ENCODE assay signal across 26 cellular contexts in the genomic region with DNA sequence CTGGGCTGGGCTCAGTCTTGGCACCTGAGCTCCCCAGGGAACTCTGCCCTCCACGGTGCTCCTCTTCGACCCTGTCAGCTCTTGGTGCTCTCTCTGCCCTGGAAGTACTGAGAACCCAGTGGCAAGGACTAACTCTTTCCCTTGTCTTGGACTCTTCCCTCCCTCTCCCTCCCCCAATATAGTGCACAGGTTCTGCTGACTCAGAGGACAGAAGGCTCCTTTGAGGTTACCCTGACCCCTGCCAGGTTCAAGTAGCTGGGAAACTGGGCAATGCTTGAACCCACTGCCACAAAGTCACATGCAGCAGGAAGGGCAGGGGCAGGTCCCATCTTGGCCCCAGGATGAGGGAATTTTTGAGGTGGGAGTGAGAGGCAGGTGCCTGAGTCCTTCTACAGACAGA. TPM values are rescaled to one million over a fixed set of nuclear protein-coding genes. Genes with fewer than 3 reads are reported as not detected.
DNase-seq lines count a peak whose midpoint lies in the region; ATAC-seq, FAIRE-seq and TF ChIP-seq lines count a peak whose summit lies in the region.
"Had no signal": no experiment of that assay in that cellular context is flagged by ENCODE, and none has a peak within 500 bp of the region (broad histone marks: within the 10 kb centered on the region; RNA-seq: fewer than 3 reads in every experiment).

No MANE protein-coding gene starts in this region.

- H2BK5ac ChIP-seq in H1 (ENCODE audit: low read depth, low read length) = no peak overlapping the region

- intact Hi-C loops in activated T-helper 1 cell treated with anti-CD3 and anti-CD28 coated beads, Interleukin-12 subunit alpha, Interleukin-12 subunit beta, Interleukin-2, Interleukin-4 antibody, amounts not matched to agents 30 ng/mL and 10 ng/mL and 1 ng/mL, durations not matched to agents 14 hours and 24 hours and 36 hours (cut with micrococcal nuclease) = loop anchor here (1.0 to 5.0 kb wide), 3 partner anchors 13 to 137 kb away; a partner anchor contains a TSS

- no peak for TF ChIP-seq POLR2A in H1 (IDR thresholded peaks at IDR 0.05; ENCODE audit: control extremely low read depth in 1 of 2, low read depth in 2 of 2, low read length in 2 of 2)
- no peak for TF ChIP-seq POLR2A in Peyer's patch (IDR thresholded peaks at IDR 0.05)

- H4K8ac ChIP-seq in H1 (ENCODE audit: extremely low read depth, insufficient read depth, low read length) = no peak overlapping the region; the same call in 1 of the 2 replicates

- no peak for FAIRE-seq in H1 (lab: Jason Lieb, UNC)
- FAIRE-seq: frontal cortex, GM12878 had no signal

- peak overlapping the region; percentile 10; the same call in 1 of the 2 replicates for H3K18ac ChIP-seq in H1 (ENCODE audit: extremely low read depth, low read length)

- no peaks in the 10 kb centered on the region for H3K79me2 ChIP-seq in H1 (ENCODE audit: control insufficient read depth in 1 of 2, insufficient read depth in 2 of 2, low read length in 2 of 2)
- H3K79me2 ChIP-seq: hepatocyte had no signal

- no peak overlapping the region for H3K23ac ChIP-seq in H1 (ENCODE audit: insufficient read length)

- H2AK5ac ChIP-seq in H1 (ENCODE audit: low read depth, low read length) = no peak overlapping the region

- H3K27me3 Mint-ChIP-seq in activated T-helper 1 cell treated with anti-CD3 and anti-CD28 coated beads, Interleukin-12 subunit alpha, Interleukin-12 subunit beta, Interleukin-2, Interleukin-4 antibody, amounts not matched to agents 30 ng/mL and 10 ng/mL and 1 ng/mL, durations not matched to agents 14 hours and 24 hours and 36 hours (ENCODE audit: insufficient read depth) = peaks cover 2% of the 10 kb centered on the region
- H3K27me3 Mint-ChIP-seq: activated naive CD8-positive, alpha-beta T cell treated with anti-CD3 and anti-CD28 coated beads, Interleukin-2, amount 50 U/mL, for 24 hours; central memory CD8-positive, alpha-beta T cell had no signal

- peaks cover 0 to 13% (median 0%) of the 10 kb centered on the region in 11 experiments; a peak in 4 of 22 replicates for H4K20me1 ChIP-seq in BLaER1 treated with 17β-estradiol and CSF1 and Interleukin-3, amounts not matched to agents 10 nM and 100 nM
- no peaks in the 10 kb centered on the region for H4K20me1 ChIP-seq in H1 (replicated peaks in 1 of 2; ENCODE audit: control insufficient read depth in 1 of 2, insufficient read depth in 2 of 2, low read length in 2 of 2)

- no peak for ATAC-seq in HG03175 (IDR thresholded peaks at IDR 0.05; ENCODE audit: unreplicated experiment)
- ATAC-seq in HG02678 (IDR thresholded peaks at IDR 0.05; ENCODE audit: unreplicated experiment) = no peak
- ATAC-seq: activated naive CD8-positive, alpha-beta T cell treated with anti-CD3 and anti-CD28 coated beads, Interleukin-2, amount 50 U/mL, for 24 hours; GM12878; left cardiac atrium; stimulated activated naive CD8-positive, alpha-beta T cell treated with anti-CD3 and anti-CD28 coated beads, Interleukin-15, amount 100 ng/mL, for 72 hours had no signal

- no peak overlapping the region for H3K27ac Mint-ChIP-seq in activated T-helper 1 cell treated with anti-CD3 and anti-CD28 coated beads, Interleukin-12 subunit alpha, Interleukin-12 subunit beta, Interleukin-2, Interleukin-4 antibody, amounts not matched to agents 30 ng/mL and 10 ng/mL and 1 ng/mL, durations not matched to agents 14 hours and 24 hours and 36 hours
- H3K27ac Mint-ChIP-seq: stimulated activated naive CD8-positive, alpha-beta T cell treated with anti-CD3 and anti-CD28 coated beads, Interleukin-15, amount 100 ng/mL, for 72 hours; type B pancreatic cell had no signal

- 0 out of 22 replicates have a peak overlapping the region, but pooled peaks of 1 of the 11 experiments have one; percentile 29 for H3K9ac ChIP-seq in BLaER1 treated with 17β-estradiol and CSF1 and Interleukin-3, amounts not matched to agents 10 nM and 100 nM
- H3K9ac ChIP-seq in H1 (replicated peaks in 1 of 4; ENCODE audit: extremely low read depth in 1 of 4, low read depth in 3 of 4, low read length in 3 of 4) (no peak overlapping the region), rectal smooth muscle tissue (ENCODE audit: low read length) (no peak overlapping the region)

- no peak overlapping the region for H3K14ac ChIP-seq in H1 (ENCODE audit: insufficient read length)

- H3K36me3 ChIP-seq in BLaER1 treated with 17β-estradiol and CSF1 and Interleukin-3, amounts not matched to agents 10 nM and 100 nM = no peaks in the 10 kb centered on the region
- no peaks in the 10 kb centered on the region for H3K36me3 ChIP-seq in H1 (ENCODE audit: control insufficient read depth in 2 of 4, insufficient read depth in 4 of 4, low read length in 3 of 4)
- H3K36me3 ChIP-seq in rectal smooth muscle tissue (ENCODE audit: control insufficient read depth, insufficient read depth, low read length) = peaks cover 3% of the 10 kb centered on the region
- H3K36me3 ChIP-seq in Peyer's patch = no peaks in the 10 kb centered on the region

- no peaks in the 10 kb centered on the region for H3K9me3 Mint-ChIP-seq in activated T-helper 1 cell treated with anti-CD3 and anti-CD28 coated beads, Interleukin-12 subunit alpha, Interleukin-12 subunit beta, Interleukin-2, Interleukin-4 antibody, amounts not matched to agents 30 ng/mL and 10 ng/mL and 1 ng/mL, durations not matched to agents 14 hours and 24 hours and 36 hours
- H3K9me3 Mint-ChIP-seq: activated naive CD8-positive, alpha-beta T cell treated with anti-CD3 and anti-CD28 coated beads, Interleukin-2, amount 50 U/mL, for 24 hours; CD14-positive monocyte; central memory CD8-positive, alpha-beta T cell; stimulated activated naive CD8-positive, alpha-beta T cell treated with anti-CD3 and anti-CD28 coated beads, Interleukin-15, amount 100 ng/mL, for 72 hours; type B pancreatic cell had no signal

- TF ChIP-seq RAD21 in H1 (IDR thresholded peaks at IDR 0.05 in 1 of 2, conservative IDR thresholded peaks at IDR 0.05 in 1 of 2; ENCODE audit: low read depth in 2 of 2, low read length in 2 of 2) = no peak

- no peak for TF ChIP-seq CTCF in H1 (IDR thresholded peaks at IDR 0.05; ENCODE audit: control extremely low read depth in 1 of 3, insufficient read depth in 1 of 3, low read depth in 1 of 3, low read length in 3 of 3)
- no peak for TF ChIP-seq CTCF in Peyer's patch (IDR thresholded peaks at IDR 0.05)

- H2BK120ac ChIP-seq in H1 (replicated peaks; ENCODE audit: low read depth, low read length) = no peak overlapping the region

- H3K4me1 ChIP-seq in BLaER1 treated with 17β-estradiol and CSF1 and Interleukin-3, amounts not matched to agents 10 nM and 100 nM = peaks cover 39 to 73% (median 55%) of the 10 kb centered on the region in 10 experiments
- H3K4me1 ChIP-seq in H1 (replicated peaks in 1 of 4; ENCODE audit: control insufficient read depth in 3 of 4, insufficient read depth in 4 of 4, low read length in 3 of 4) = peaks cover 9 to 34% (median 25%) of the 10 kb centered on the region in 4 experiments
- peaks cover 53% of the 10 kb centered on the region for H3K4me1 ChIP-seq in rectal smooth muscle tissue (ENCODE audit: control insufficient read depth, insufficient read depth, low read length)
- H3K4me1 ChIP-seq in Peyer's patch = peaks cover 0 to 50% (median 4%) of the 10 kb centered on the region in 4 donors

- H3K27me3 ChIP-seq in BLaER1 treated with 17β-estradiol and CSF1 and Interleukin-3, amounts not matched to agents 10 nM and 100 nM = no peaks in the 10 kb centered on the region
- H3K27me3 ChIP-seq in H1 (replicated peaks in 1 of 4; ENCODE audit: control insufficient read depth in 3 of 4, extremely low read depth in 1 of 4, insufficient read depth in 3 of 4, low read length in 3 of 4) = peaks cover 0 to 6% (median 4%) of the 10 kb centered on the region in 4 experiments; a peak in 3 of 7 replicates
- H3K27me3 ChIP-seq in rectal smooth muscle tissue (ENCODE audit: control insufficient read depth, insufficient read depth, low read length) = no peaks in the 10 kb centered on the region
- no peaks in the 10 kb centered on the region for H3K27me3 ChIP-seq in Peyer's patch
- H3K27me3 ChIP-seq: hepatocyte had no signal

- 83% methylated on average over 2 of the region's 2 CpGs; no CpG with 5 or more reads in 1 of the 2 experiments for WGBS in H1 (ENCODE audit: extremely low coverage in 1 of 2, insufficient coverage in 1 of 2, insufficient read length in 1 of 2, insufficient replicate concordance in 2 of 2, low coverage in 1 of 2, low lambda C conversion rate in 2 of 2, missing lambda C conversion rate in 1 of 2), 2 experiments

- H3K9me3 ChIP-seq in BLaER1 treated with 17β-estradiol and CSF1 and Interleukin-3, amounts not matched to agents 10 nM and 100 nM (replicated peaks in 1 of 11) = no peaks in the 10 kb centered on the region
- H3K9me3 ChIP-seq in H1 (ENCODE audit: insufficient read depth in 2 of 2, low read depth in 1 of 2, low read length in 1 of 2) (no peaks in the 10 kb centered on the region), Peyer's patch (no peaks in the 10 kb centered on the region)

- H3K4me3 Mint-ChIP-seq in activated T-helper 1 cell treated with anti-CD3 and anti-CD28 coated beads, Interleukin-12 subunit alpha, Interleukin-12 subunit beta, Interleukin-2, Interleukin-4 antibody, amounts not matched to agents 30 ng/mL and 10 ng/mL and 1 ng/mL, durations not matched to agents 14 hours and 24 hours and 36 hours = no peak overlapping the region
- H3K4me3 Mint-ChIP-seq: activated naive CD8-positive, alpha-beta T cell treated with anti-CD3 and anti-CD28 coated beads, Interleukin-2, amount 50 U/mL, for 24 hours; CD14-positive monocyte; stimulated activated naive CD8-positive, alpha-beta T cell treated with anti-CD3 and anti-CD28 coated beads, Interleukin-15, amount 100 ng/mL, for 72 hours; type B pancreatic cell had no signal

- H3K79me1 ChIP-seq in H1 (ENCODE audit: low read depth, low read length) = no peaks in the 10 kb centered on the region

- no peak overlapping the region for H2BK15ac ChIP-seq in H1 (ENCODE audit: low read length)

- POLR2A ChIA-PET in H1 (lab: Charles Lee; ENCODE audit: partially characterized antibody) = interaction anchor here (0.6 to 1.5 kb wide), 4 partner anchors 27 to 496 kb away, joined by 3 to 7 read pairs (median 4); a partner anchor contains a TSS

- H3K27ac ChIP-seq in BLaER1 treated with 17β-estradiol and CSF1 and Interleukin-3, amounts not matched to agents 10 nM and 100 nM = 0 out of 22 replicates have a peak overlapping the region, but pooled peaks of 1 of the 11 experiments have one; percentile 13
- H3K27ac ChIP-seq in H1 (ENCODE audit: low read depth, low read length) = no peak overlapping the region
- peak overlapping the region; percentile 31 for H3K27ac ChIP-seq in rectal smooth muscle tissue (ENCODE audit: low read depth, low read length)
- peak overlapping the region in 1 of 4 donors; percentile 3 for H3K27ac ChIP-seq in Peyer's patch
- H3K27ac ChIP-seq: hepatocyte had no signal

- no peak overlapping the region for H4K91ac ChIP-seq in H1 (replicated peaks; ENCODE audit: insufficient read length, low read length)

- H3K4ac ChIP-seq in H1 (replicated peaks; ENCODE audit: insufficient read length, low read depth, low read length) = no peak overlapping the region

- H3K4me3 ChIP-seq in BLaER1 treated with 17β-estradiol and CSF1 and Interleukin-3, amounts not matched to agents 10 nM and 100 nM = no peak overlapping the region
- H3K4me3 ChIP-seq in H1 (ENCODE audit: extremely low read depth in 1 of 4, insufficient read depth in 2 of 4, low read depth in 3 of 4, low read length in 4 of 4) (no peak overlapping the region), rectal smooth muscle tissue (ENCODE audit: low read length) (no peak overlapping the region), Peyer's patch (no peak overlapping the region)
- H3K4me3 ChIP-seq: GM12878, hepatocyte had no signal

- peaks cover 31% of the 10 kb centered on the region for H3K4me1 Mint-ChIP-seq in activated T-helper 1 cell treated with anti-CD3 and anti-CD28 coated beads, Interleukin-12 subunit alpha, Interleukin-12 subunit beta, Interleukin-2, Interleukin-4 antibody, amounts not matched to agents 30 ng/mL and 10 ng/mL and 1 ng/mL, durations not matched to agents 14 hours and 24 hours and 36 hours (ENCODE audit: low read depth)

- peaks cover 3% of the 10 kb centered on the region; the same call in 1 of the 2 replicates for H3K23me2 ChIP-seq in H1 (ENCODE audit: low read depth, low read length)

- H2BK20ac ChIP-seq in H1 (ENCODE audit: low read length) = peak overlapping the region; percentile 55; the same call in 1 of the 2 replicates

- peak overlapping the region; percentile 18 to 95 (median 34); a peak in 20 of 22 replicates for H3K4me2 ChIP-seq in BLaER1 treated with 17β-estradiol and CSF1 and Interleukin-3, amounts not matched to agents 10 nM and 100 nM
- peak overlapping the region in 1 of 2 experiments; percentile 73; a peak in 1 of 4 replicates for H3K4me2 ChIP-seq in H1 (ENCODE audit: insufficient read depth in 1 of 2, low read depth in 2 of 2, low read length in 2 of 2)
- H3K4me2 ChIP-seq: hepatocyte had no signal

- no peak overlapping the region for H3K56ac ChIP-seq in H1 (replicated peaks; ENCODE audit: insufficient read length, low read depth, low read length)

- CTCF ChIA-PET in H1 (lab: Charles Lee; ENCODE audit: partially characterized antibody) = interaction anchor here (1.2 to 24.5 kb wide), 8 partner anchors 15 to 134 kb away, joined by 3 to 325 read pairs (median 4); no protein-coding TSS in a partner anchor

- no peak overlapping the region for H2AFZ ChIP-seq in H1 (ENCODE audit: low read length)
- H2AFZ ChIP-seq: hepatocyte had no signal

- H3K36me3 Mint-ChIP-seq in activated T-helper 1 cell treated with anti-CD3 and anti-CD28 coated beads, Interleukin-12 subunit alpha, Interleukin-12 subunit beta, Interleukin-2, Interleukin-4 antibody, amounts not matched to agents 30 ng/mL and 10 ng/mL and 1 ng/mL, durations not matched to agents 14 hours and 24 hours and 36 hours (ENCODE audit: low read depth) = no peaks in the 10 kb centered on the region
- H3K36me3 Mint-ChIP-seq: CD14-positive monocyte, type B pancreatic cell had no signal

- peak; percentile 22 for DNase-seq in M059J (ENCODE audit: low read depth)
- DNase-seq in H1 (ENCODE audit: low read depth in 1 of 2, low spot score in 2 of 2) = no peak
- no peak for DNase-seq in activated T-helper 1 cell treated with anti-CD3 and anti-CD28 coated beads, Interleukin-12 subunit alpha, Interleukin-12 subunit beta, Interleukin-2, Interleukin-4 antibody, amounts not matched to agents 30 ng/mL and 10 ng/mL and 1 ng/mL, durations not matched to agents 14 hours and 24 hours and 36 hours (ENCODE audit: low spot score)
- DNase-seq in Peyer's patch = no peak
- DNase-seq: activated CD4-positive, alpha-beta T cell treated with anti-CD3 and anti-CD28 coated beads for 4 hours; activated CD8-positive, alpha-beta memory T cell treated with anti-CD3 and anti-CD28 coated beads for 24 hours; activated naive CD8-positive, alpha-beta T cell treated with anti-CD3 and anti-CD28 coated beads, Interleukin-2, amount 50 U/mL, for 24 hours; dermis blood vessel endothelial cell; EL; Kasumi-1; left cardiac atrium; mammary epithelial cell; NCI-H1092 treated with DMSO at 0.1 percent for 48 hours; NCI-H1930; stimulated activated naive CD8-positive, alpha-beta T cell treated with anti-CD3 and anti-CD28 coated beads, Interleukin-15, amount 100 ng/mL, for 72 hours had no signal

- no peak for TF ChIP-seq EP300 in H1 (IDR thresholded peaks at IDR 0.05; ENCODE audit: borderline replicate concordance in 1 of 2, low read depth in 2 of 2, low read length in 2 of 2)

- no peak overlapping the region; the same call in 1 of the 2 replicates for H2BK12ac ChIP-seq in H1 (ENCODE audit: low read depth, low read length)

- H4K5ac ChIP-seq in H1 (ENCODE audit: insufficient read length, low read depth, low read length) = peak overlapping the region; percentile 47

RNA-seq across cellular contexts. Expression of a gene that starts 20.3 kb away (rescaled TPM):
- 0.05 TPM in 1 of 2 replicates, not detected in the other for total RNA-seq in M059J (2014; rRNA removed; shearing (Covaris generic))
- 3.5 and 3.9 TPM in 2 replicates for total RNA-seq in H1 (2021; fragmentation: NEBNext Ultra II Directional; extraction: Animal tissue kit (Norgen Biotek cat#: 25700))
- polyA plus RNA-seq in H1 (2011; rRNA removed) = 2.2 and 4.0 TPM in 2 replicates
- polyA plus RNA-seq in H1 (2011; cell fraction: cytosol; rRNA removed) = 1.9 TPM
- polyA plus RNA-seq in H1 (2011; cell fraction: nucleus; rRNA removed) = 7.6 TPM
- polyA plus RNA-seq in H1 (2012, experiment 1 of 2) = 3.0 to 5.7 TPM (median 4.7 TPM) in 4 replicates
- polyA plus RNA-seq in H1 (2012, experiment 2 of 2) = 3.1 TPM
- 2.7 TPM for polyA plus RNA-seq in H1 (2013, experiment 1 of 2)
- 2.5 TPM for polyA plus RNA-seq in H1 (2013, experiment 2 of 2)
- polyA minus RNA-seq in H1 (2011; rRNA and poly(A)+ RNA removed) = 1.2 and 1.3 TPM in 2 replicates
- 2.1 TPM for polyA minus RNA-seq in H1 (2011; cell fraction: cytosol; rRNA and poly(A)+ RNA removed)
- polyA minus RNA-seq in H1 (2011; cell fraction: nucleus; rRNA and poly(A)+ RNA removed) = 2.5 TPM
- total RNA-seq in activated T-helper 1 cell treated with anti-CD3 and anti-CD28 coated beads, Interleukin-12 subunit alpha, Interleukin-12 subunit beta, Interleukin-2, Interleukin-4 antibody, amounts not matched to agents 30 ng/mL and 10 ng/mL and 1 ng/mL, durations not matched to agents 14 hours and 24 hours and 36 hours = 0.78 and 0.88 TPM in 2 replicates
- total RNA-seq in Peyer's patch = 1 to 10 TPM; 1.1 to 3.3 (median 2.4) TPM
- total RNA-seq: dermis blood vessel endothelial cell, hepatocyte, mammary epithelial cell, pulmonary artery endothelial cell had no signal
- polyA plus RNA-seq: CD14-positive monocyte, hepatocyte had no signal

RNA-seq across cellular contexts. Expression of a gene that starts 58.3 kb away (rescaled TPM):
- 3.5 and 8.3 TPM in 2 replicates for total RNA-seq in M059J (2014; rRNA removed; shearing (Covaris generic))
- total RNA-seq in H1 (2021; fragmentation: NEBNext Ultra II Directional; extraction: Animal tissue kit (Norgen Biotek cat#: 25700)) = 16.0 and 16.3 TPM in 2 replicates
- polyA plus RNA-seq in H1 (2011; rRNA removed) = 5.4 and 11.1 TPM in 2 replicates
- 4.6 TPM for polyA plus RNA-seq in H1 (2011; cell fraction: cytosol; rRNA removed)
- 8.9 TPM for polyA plus RNA-seq in H1 (2011; cell fraction: nucleus; rRNA removed)
- polyA plus RNA-seq in H1 (2012, experiment 1 of 2) = 5.5 to 10.2 TPM (median 9.5 TPM) in 4 replicates
- 3.8 TPM for polyA plus RNA-seq in H1 (2012, experiment 2 of 2)
- polyA plus RNA-seq in H1 (2013, experiment 1 of 2) = 15.6 TPM
- 16.1 TPM for polyA plus RNA-seq in H1 (2013, experiment 2 of 2)
- 0.22 and 0.63 TPM in 2 replicates for polyA minus RNA-seq in H1 (2011; rRNA and poly(A)+ RNA removed)
- 5.8 TPM for polyA minus RNA-seq in H1 (2011; cell fraction: cytosol; rRNA and poly(A)+ RNA removed)
- 12.1 TPM for polyA minus RNA-seq in H1 (2011; cell fraction: nucleus; rRNA and poly(A)+ RNA removed)
- 4.1 and 5.0 TPM in 2 replicates for total RNA-seq in activated T-helper 1 cell treated with anti-CD3 and anti-CD28 coated beads, Interleukin-12 subunit alpha, Interleukin-12 subunit beta, Interleukin-2, Interleukin-4 antibody, amounts not matched to agents 30 ng/mL and 10 ng/mL and 1 ng/mL, durations not matched to agents 14 hours and 24 hours and 36 hours
- total RNA-seq in Peyer's patch = 10 to 100 TPM in 1 of 4 donors, 1 to 10 TPM in 3; 2.0 to 19.0 (median 2.3) TPM
